9 cellular contexts compared by ENCODE assay signal in the genomic region with DNA sequence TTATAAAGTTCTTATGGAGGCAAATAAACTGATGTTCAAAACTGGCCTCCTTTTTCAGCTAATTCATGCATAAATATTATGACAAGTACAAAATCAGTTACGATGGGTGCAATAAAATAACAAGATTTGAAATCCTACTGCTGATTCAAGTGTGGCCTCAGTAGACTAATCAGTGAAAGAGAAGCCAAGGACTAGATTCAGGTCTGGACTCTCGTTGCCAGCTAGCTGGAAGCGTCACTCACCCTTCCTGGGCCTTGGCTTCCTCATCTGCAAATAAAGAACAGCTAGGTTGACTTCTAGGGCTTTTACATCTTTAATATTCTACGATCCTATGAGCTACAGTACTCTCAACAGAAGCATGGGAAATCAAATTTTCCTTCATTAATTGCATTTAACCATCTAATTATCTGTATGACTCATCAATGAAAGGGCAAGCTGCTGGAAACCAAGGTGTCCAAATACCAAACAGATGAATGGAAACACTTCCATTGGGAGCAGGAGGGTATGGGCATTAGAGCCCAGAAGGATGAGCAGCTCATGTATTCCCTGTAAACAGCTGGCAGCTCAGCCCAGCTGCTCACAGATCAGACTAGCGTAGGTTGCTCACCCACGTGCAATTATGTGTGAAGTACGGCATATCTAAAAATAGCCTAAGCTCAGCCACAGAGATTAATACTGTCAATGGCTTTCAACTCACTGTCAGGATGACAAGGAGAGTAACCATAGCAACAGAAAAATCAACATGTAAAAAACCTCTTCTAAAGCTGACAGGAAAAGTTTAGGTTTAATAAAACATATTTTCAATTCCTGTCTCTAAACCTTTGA.
DNase-seq lines count a peak whose midpoint lies in the region; ATAC-seq and TF ChIP-seq lines count a peak whose summit lies in the region.
"Had no signal": no experiment of that assay in that cellular context is flagged by ENCODE, and none has a peak within 500 bp of the region (broad histone marks: within the 10 kb centered on the region; RNA-seq: fewer than 3 reads in every experiment).

No MANE protein-coding gene starts in this region.

- H2AFZ ChIP-seq in KMS-11 (ENCODE audit: low read depth), result no peak overlapping the region

- H3K27ac ChIP-seq in CD8-positive, alpha-beta memory T cell (ENCODE audit: low read depth, low read length), result no peak overlapping the region
- peak overlapping the region; percentile 21; the same call in 1 of the 2 replicates for H3K27ac ChIP-seq in KMS-11

- no peaks in the 10 kb centered on the region for H3K9me3 Mint-ChIP-seq in CD8-positive, alpha-beta memory T cell
- H3K9me3 Mint-ChIP-seq in effector memory CD8-positive, alpha-beta T cell, result no peaks in the 10 kb centered on the region
- no peaks in the 10 kb centered on the region for H3K9me3 Mint-ChIP-seq in HFFc6
- H3K9me3 Mint-ChIP-seq: T-cell had no signal

- no peaks in the 10 kb centered on the region for H3K79me2 ChIP-seq in KMS-11 (ENCODE audit: insufficient read depth, low read depth)

- intact Hi-C loops in lower leg skin (cut with DNase I; ENCODE audit: low total_unique reads), result no loop called here

- CTCF ChIA-PET in CD8-positive, alpha-beta memory T cell (lab: Charles Lee), result no interaction called here

- H3K36me3 Mint-ChIP-seq in CD8-positive, alpha-beta memory T cell, result peaks cover 3 to 28% (median 25%) of the 10 kb centered on the region in 3 donors
- H3K36me3 Mint-ChIP-seq in effector memory CD8-positive, alpha-beta T cell (ENCODE audit: insufficient read depth), result no peaks in the 10 kb centered on the region
- H3K36me3 Mint-ChIP-seq in HFFc6 (ENCODE audit: low read depth), result peaks cover 10% of the 10 kb centered on the region

- H3K4me1 ChIP-seq in CD8-positive, alpha-beta memory T cell (ENCODE audit: insufficient read depth, low read length), result peaks cover 13% of the 10 kb centered on the region
- H3K4me1 ChIP-seq in KMS-11 (ENCODE audit: low read depth, poor library complexity, severe bottlenecking), result peaks cover 60% of the 10 kb centered on the region

- peak in 4 of 5 donors; percentile 13 to 55 (median 40) for DNase-seq in CD8-positive, alpha-beta memory T cell
- peak in 2 of 3 experiments; percentile 13 to 28 for DNase-seq in effector memory CD8-positive, alpha-beta T cell
- no peak for DNase-seq in HFFc6
- no peak for DNase-seq in lower leg skin (ENCODE audit: low spot score in 2 of 2)
- DNase-seq in MV-4-11 (lab: John Stamatoyannopoulos, UW), result no peak
- DNase-seq in activated CD4-positive, alpha-beta T cell treated with anti-CD3 and anti-CD28 coated beads for 1 hour, result no peak

- H3K27ac Mint-ChIP-seq in CD8-positive, alpha-beta memory T cell, result peak overlapping the region in 2 of 8 donors; percentile 35 to 50
- peak overlapping the region in 1 of 2 donors; percentile 71 for H3K27ac Mint-ChIP-seq in effector memory CD8-positive, alpha-beta T cell
- H3K27ac Mint-ChIP-seq in HFFc6, result no peak overlapping the region
- H3K27ac Mint-ChIP-seq: T-cell had no signal

- WGBS in lower leg skin, 2 donors, result 77 to 83% methylated on average over 7 of the region's 7 CpGs

- no peak for TF ChIP-seq CTCF in KMS-11 (conservative IDR thresholded peaks at IDR 0.05; ENCODE audit: low read depth, low read length)
- TF ChIP-seq CTCF in HFFc6 (IDR thresholded peaks at IDR 0.05), result no peak
- no peak for TF ChIP-seq CTCF in lower leg skin (IDR thresholded peaks at IDR 0.05)

- peak overlapping the region in 1 of 7 donors; percentile 44 for H3K4me3 Mint-ChIP-seq in CD8-positive, alpha-beta memory T cell
- no peak overlapping the region for H3K4me3 Mint-ChIP-seq in effector memory CD8-positive, alpha-beta T cell
- no peak overlapping the region for H3K4me3 Mint-ChIP-seq in HFFc6
- H3K4me3 Mint-ChIP-seq: T-cell had no signal

- peak; percentile 50 for ATAC-seq in GM21515 (IDR thresholded peaks at IDR 0.05; ENCODE audit: unreplicated experiment)
- peak; percentile 96 for ATAC-seq in effector memory CD8-positive, alpha-beta T cell (replicated peaks)

- no peaks in the 10 kb centered on the region for H3K27me3 Mint-ChIP-seq in CD8-positive, alpha-beta memory T cell
- no peaks in the 10 kb centered on the region for H3K27me3 Mint-ChIP-seq in effector memory CD8-positive, alpha-beta T cell
- no peaks in the 10 kb centered on the region; the same call in 1 of the 2 replicates for H3K27me3 Mint-ChIP-seq in HFFc6 (ENCODE audit: insufficient read depth)
- H3K27me3 Mint-ChIP-seq: T-cell had no signal

- peak overlapping the region; percentile 76 for H3K4me2 ChIP-seq in KMS-11

- H3K4me1 Mint-ChIP-seq in CD8-positive, alpha-beta memory T cell, result peaks cover 24 to 43% (median 42%) of the 10 kb centered on the region in 3 donors
- H3K4me1 Mint-ChIP-seq in effector memory CD8-positive, alpha-beta T cell (ENCODE audit: low read depth in 2 of 2), result peaks cover 23 to 35% of the 10 kb centered on the region in 2 donors
- H3K4me1 Mint-ChIP-seq in HFFc6 (ENCODE audit: low read depth), result peaks cover 41% of the 10 kb centered on the region

- no peaks in the 10 kb centered on the region for H3K36me3 ChIP-seq in CD8-positive, alpha-beta memory T cell (ENCODE audit: insufficient read depth, low read length)
- no peaks in the 10 kb centered on the region for H3K36me3 ChIP-seq in KMS-11 (ENCODE audit: insufficient read depth)

- H4K20me1 ChIP-seq in KMS-11 (ENCODE audit: insufficient read depth), result no peaks in the 10 kb centered on the region

- H3K9me3 ChIP-seq in CD8-positive, alpha-beta memory T cell (ENCODE audit: low read length), result no peaks in the 10 kb centered on the region

- no peaks in the 10 kb centered on the region for H3K27me3 ChIP-seq in CD8-positive, alpha-beta memory T cell (ENCODE audit: insufficient read depth, low read length, poor library complexity, severe bottlenecking)
- H3K27me3 ChIP-seq in KMS-11 (ENCODE audit: insufficient read depth, low read depth), result no peaks in the 10 kb centered on the region

- no peak for TF ChIP-seq POLR2A in lower leg skin (IDR thresholded peaks at IDR 0.05)

- POLR2A ChIA-PET in CD8-positive, alpha-beta memory T cell (lab: Charles Lee), result no interaction called here

- no peak overlapping the region for H3K4me3 ChIP-seq in CD8-positive, alpha-beta memory T cell (ENCODE audit: low read length)
- H3K4me3 ChIP-seq in KMS-11 (IDR thresholded peaks at IDR 0.05; ENCODE audit: insufficient read depth, low read depth, low read length) (no peak overlapping the region), lower leg skin (ENCODE audit: low read depth, poor library complexity, severe bottlenecking) (no peak overlapping the region)

- peak overlapping the region; percentile 23; the same call in 1 of the 2 replicates for H3K9ac ChIP-seq in KMS-11

Comparison
In these comparisons a context has a peak if more than half of its experiments do, and no peak if none do; other contexts are left out.
1. DNase-seq: peak in CD8-positive, alpha-beta memory T cell (4 of 5) and effector memory CD8-positive, alpha-beta T cell (2 of 3); none in HFFc6 (single experiment), lower leg skin (0 of 2), MV-4-11 (single experiment) and activated CD4-positive, alpha-beta T cell treated with anti-CD3 and anti-CD28 coated beads for 1 hour (single experiment).